In genomic region chr3:194761384-194761783, GRCh38 we compare ENCODE assay signal across 1 cellular context.
A peak's percentile ranks its signal among the peaks of the same experiment; 100 is the strongest.
TF ChIP-seq lines count a peak whose summit lies in the region.

No MANE protein-coding gene starts in this region.

TF ChIP-seq in HEK293, 187 proteins besides CTCF, POLR2A, EP300 and RAD21 (continued from another document and continues in another):
- no peak for TF ChIP-seq ZNF148 (tag by site-specific recombination; IDR thresholded peaks at IDR 0.05; ENCODE audit: borderline replicate concordance)
- 0 out of 2 replicates have a peak, but pooled peaks have one; percentile 15 for TF ChIP-seq ZNF341 (tag by site-specific recombination; IDR thresholded peaks at IDR 0.05; ENCODE audit: low read depth)
- TF ChIP-seq GLIS2 (tag by site-specific recombination; IDR thresholded peaks at IDR 0.05), result peak; percentile 61
- TF ChIP-seq ZNF16 (tag by site-specific recombination; IDR thresholded peaks at IDR 0.05; ENCODE audit: low read depth), result no peak
- 0 out of 2 replicates have a peak, but pooled peaks have one; percentile 17 for TF ChIP-seq ZBTB8A (tag by site-specific recombination; IDR thresholded peaks at IDR 0.05)
- peak; percentile 71; the same call in 1 of the 2 replicates for TF ChIP-seq SCRT1 (tag by site-specific recombination; IDR thresholded peaks at IDR 0.05; ENCODE audit: borderline replicate concordance)
- TF ChIP-seq ZNF26 (tag by site-specific recombination; IDR thresholded peaks at IDR 0.05), result no peak
- no peak for TF ChIP-seq ZNF426 (tag by site-specific recombination; IDR thresholded peaks at IDR 0.05)
- TF ChIP-seq ZNF394 (tag by site-specific recombination; IDR thresholded peaks at IDR 0.05; ENCODE audit: borderline replicate concordance), result peak; percentile 40; the same call in 1 of the 2 replicates
- TF ChIP-seq ZSCAN30 (tag by site-specific recombination; IDR thresholded peaks at IDR 0.05), result peak; percentile 51; the same call in 1 of the 2 replicates
- TF ChIP-seq SP2 (tag by site-specific recombination; IDR thresholded peaks at IDR 0.05), result peak; percentile 50
- TF ChIP-seq ATF2 (tag by site-specific recombination; IDR thresholded peaks at IDR 0.05; ENCODE audit: low read depth), result peak; percentile 90
- no peak for TF ChIP-seq HOXC10 (CRISPR knock-in tag; IDR thresholded peaks at IDR 0.05)
- TF ChIP-seq SP7 (tag by site-specific recombination; IDR thresholded peaks at IDR 0.05), result peak; percentile 74
- peak; percentile 67 for TF ChIP-seq ZFHX2 (tag by site-specific recombination; conservative IDR thresholded peaks at IDR 0.05)
- TF ChIP-seq ZNF146 (tag by site-specific recombination; IDR thresholded peaks at IDR 0.05), result no peak
- TF ChIP-seq GLIS1 (tag by site-specific recombination; IDR thresholded peaks at IDR 0.05), result peak; percentile 94
- peak; percentile 61; the same call in 1 of the 2 replicates for TF ChIP-seq ZFP37 (tag by site-specific recombination; IDR thresholded peaks at IDR 0.05)
- TF ChIP-seq WT1 (tag by site-specific recombination; IDR thresholded peaks at IDR 0.05), result peak; percentile 84
- no peak for TF ChIP-seq ZNF830 (tag by site-specific recombination; IDR thresholded peaks at IDR 0.05; ENCODE audit: low read depth)
- TF ChIP-seq BCL11B (tag by site-specific recombination; IDR thresholded peaks at IDR 0.05; ENCODE audit: low read depth), result no peak
- TF ChIP-seq ZNF18 (tag by site-specific recombination; IDR thresholded peaks at IDR 0.05), result peak; percentile 46; the same call in 1 of the 2 replicates
- TF ChIP-seq ZFP69B (tag by site-specific recombination; IDR thresholded peaks at IDR 0.05), result no peak
- TF ChIP-seq ZNF660 (tag by site-specific recombination; IDR thresholded peaks at IDR 0.05), result peak; percentile 70
- peak; percentile 63; the same call in 1 of the 2 replicates for TF ChIP-seq ZNF366 (tag by site-specific recombination; conservative IDR thresholded peaks at IDR 0.05)
- TF ChIP-seq AEBP2 (tag by site-specific recombination; IDR thresholded peaks at IDR 0.05; ENCODE audit: borderline replicate concordance), result no peak
- no peak for TF ChIP-seq ZNF202 (tag by site-specific recombination; IDR thresholded peaks at IDR 0.05; ENCODE audit: borderline replicate concordance)
- no peak for TF ChIP-seq ZNF544 (tag by site-specific recombination; IDR thresholded peaks at IDR 0.05)
- TF ChIP-seq ZIC2 (tag by site-specific recombination; IDR thresholded peaks at IDR 0.05), result peak; percentile 66
- no peak for TF ChIP-seq SP3 (tag by site-specific recombination; IDR thresholded peaks at IDR 0.05)
- 0 out of 2 replicates have a peak, but pooled peaks have one; percentile 21 for TF ChIP-seq ZNF2 (tag by site-specific recombination; IDR thresholded peaks at IDR 0.05)
- TF ChIP-seq ZNF629 (tag by site-specific recombination; IDR thresholded peaks at IDR 0.05), result peak; percentile 90
- peak; percentile 61; the same call in 1 of the 2 replicates for TF ChIP-seq KLF17 (tag by site-specific recombination; IDR thresholded peaks at IDR 0.05)
- no peak for TF ChIP-seq ZFP41 (tag by site-specific recombination; IDR thresholded peaks at IDR 0.05; ENCODE audit: borderline replicate concordance)
- TF ChIP-seq ELK4 (IDR thresholded peaks at IDR 0.05; ENCODE audit: borderline replicate concordance, low read depth, low read length), result no peak
- TF ChIP-seq KLF16 (tag by site-specific recombination; IDR thresholded peaks at IDR 0.05), result no peak
- TF ChIP-seq SCRT2 (tag by site-specific recombination; IDR thresholded peaks at IDR 0.05), result peak; percentile 90
- peak; percentile 75 for TF ChIP-seq KLF10 (tag by site-specific recombination; IDR thresholded peaks at IDR 0.05)
- TF ChIP-seq PATZ1 (tag by site-specific recombination; IDR thresholded peaks at IDR 0.05), result peak; percentile 68
- peak; percentile 68 for TF ChIP-seq PRDM1 (tag by site-specific recombination; IDR thresholded peaks at IDR 0.05)
- no peak for TF ChIP-seq ZSCAN4 (tag by site-specific recombination; IDR thresholded peaks at IDR 0.05)
- TF ChIP-seq ZNF600 (tag by site-specific recombination; IDR thresholded peaks at IDR 0.05), result peak; percentile 85
- TF ChIP-seq ZEB2 (tag by site-specific recombination; IDR thresholded peaks at IDR 0.05), result peak; percentile 44; the same call in 1 of the 2 replicates
- TF ChIP-seq MEIS1 (CRISPR knock-in tag; IDR thresholded peaks at IDR 0.05; ENCODE audit: borderline replicate concordance), result no peak
- peak; percentile 56 for TF ChIP-seq ZBTB17 (tag by site-specific recombination; IDR thresholded peaks at IDR 0.05)
- TF ChIP-seq ZNF404 (tag by site-specific recombination; IDR thresholded peaks at IDR 0.05), result no peak
- TF ChIP-seq ZNF121 (tag by site-specific recombination; IDR thresholded peaks at IDR 0.05), result no peak
- 0 out of 2 replicates have a peak, but pooled peaks have one; percentile 31 for TF ChIP-seq TSHZ1 (tag by site-specific recombination; IDR thresholded peaks at IDR 0.05; ENCODE audit: borderline replicate concordance)
